Comparison of ENCODE assay signal across 8 cellular contexts in genomic region chr6:159691133-159691962, GRCh38. TPM values are rescaled to one million over a fixed set of nuclear protein-coding genes. Genes with fewer than 3 reads are reported as not detected.
DNase-seq lines count a peak whose midpoint lies in the region; ATAC-seq and TF ChIP-seq lines count a peak whose summit lies in the region.

No MANE protein-coding gene starts in this region.

- no peak for TF ChIP-seq POLR2A in suprapubic skin (IDR thresholded peaks at IDR 0.05)

- CTCF ChIA-PET in Panc1 (lab: Charles Lee), result no interaction called here

- H3K4me1 ChIP-seq in Panc1 (ENCODE audit: control insufficient read depth, insufficient read depth, low read length), result peaks cover 21% of the 10 kb centered on the region
- H3K4me1 ChIP-seq in liver (ENCODE audit: control insufficient read depth in 4 of 4, insufficient read depth in 4 of 4, low read length in 3 of 4), result peaks cover 0 to 16% (median 9%) of the 10 kb centered on the region in 4 donors
- H3K4me1 ChIP-seq in suprapubic skin, result peaks cover 55% of the 10 kb centered on the region

- H3K36me3 ChIP-seq in Panc1 (ENCODE audit: control insufficient read depth, insufficient read depth, low read length) (peaks cover 3% of the 10 kb centered on the region; the same call in 1 of the 2 replicates), liver (ENCODE audit: control insufficient read depth in 4 of 4, insufficient read depth in 3 of 4, low read depth in 1 of 4, low read length in 3 of 4) (peaks cover 6 to 27% (median 23%) of the 10 kb centered on the region in 4 donors), suprapubic skin (peaks cover 20% of the 10 kb centered on the region)

- POLR2A ChIA-PET in Panc1 (lab: Charles Lee), result interaction anchor here (0.6 kb wide), 1 partner anchor 29 kb away, joined by 16 read pairs; no protein-coding TSS in a partner anchor

- no peak for TF ChIP-seq EP300 in suprapubic skin (IDR thresholded peaks at IDR 0.05)

- ATAC-seq in Panc1 (no peak), HG02938 (IDR thresholded peaks at IDR 0.05; ENCODE audit: unreplicated experiment) (no peak)

- H3K27ac ChIP-seq in HL-60 (replicated peaks) (peak overlapping the region; percentile 0; the same call in 1 of the 2 replicates), Panc1 (ENCODE audit: low read length) (peak overlapping the region; percentile 84), liver (ENCODE audit: low read depth in 1 of 2, low read length in 2 of 2) (peak overlapping the region; percentile 91 to 100), suprapubic skin (peak overlapping the region; percentile 97)

- H3K4me3 ChIP-seq in HL-60 (replicated peaks; ENCODE audit: insufficient read depth, low read length) (peak overlapping the region; percentile 80), Panc1 (ENCODE audit: low read depth in 2 of 2, low read length in 2 of 2) (peak overlapping the region; percentile 69 to 72), liver (ENCODE audit: low read depth in 1 of 3, low read length in 3 of 3) (peak overlapping the region; percentile 74 to 98 (median 76)), suprapubic skin (peak overlapping the region; percentile 97)

- DNase-seq in DMS 273 (lab: John Stamatoyannopoulos, UW; ENCODE audit: unreplicated experiment), result peak; percentile 72
- DNase-seq in DMS 273 treated with DMSO at 0.1 percent for 48 hours (lab: John Stamatoyannopoulos, UW), result no peak
- DNase-seq in HL-60 (ENCODE audit: low read depth in 1 of 2, low spot score in 1 of 2), result peak; percentile 71 to 82
- DNase-seq in Panc1 (ENCODE audit: low read depth, low spot score), result peak; percentile 64
- peak; percentile 55 for DNase-seq in cerebellum (ENCODE audit: low spot score)
- no peak for DNase-seq in suprapubic skin (ENCODE audit: low spot score in 2 of 2)

- WGBS in liver, result 4% methylated on average over 11 of the region's 11 CpGs
- whole genome bisulfite sequencing in suprapubic skin, result 5% methylated on average over 11 of the region's 11 CpGs

- H3K27me3 ChIP-seq in HL-60 (ENCODE audit: insufficient read depth, poor library complexity, severe bottlenecking), result no peaks in the 10 kb centered on the region
- no peaks in the 10 kb centered on the region for H3K27me3 ChIP-seq in Panc1 (ENCODE audit: control insufficient read depth, insufficient read depth, low read length)
- H3K27me3 ChIP-seq in liver (ENCODE audit: control insufficient read depth in 4 of 4, insufficient read depth in 4 of 4, low read length in 3 of 4), result no peaks in the 10 kb centered on the region
- H3K27me3 ChIP-seq in suprapubic skin, result no peaks in the 10 kb centered on the region

- H3K9me3 ChIP-seq in Panc1 (ENCODE audit: control insufficient read depth, insufficient read depth, low read depth, low read length) (no peaks in the 10 kb centered on the region), liver (ENCODE audit: control insufficient read depth in 4 of 4, low read length in 3 of 4) (no peaks in the 10 kb centered on the region), suprapubic skin (no peaks in the 10 kb centered on the region)

- intact Hi-C loops in Panc1 (cut with micrococcal nuclease; ENCODE audit: unreplicated experiment), result loop anchor here (5.0 kb wide), 2 partner anchors 36 to 96 kb away; partner anchors contain the start of genes TCP1 and WTAP

- H3K9ac ChIP-seq in liver (ENCODE audit: low read depth in 1 of 2, low read length in 2 of 2), result peak overlapping the region; percentile 67 to 99

- TF ChIP-seq RAD21 in liver (IDR thresholded peaks at IDR 0.05), result peak; percentile 88 to 94

- TF ChIP-seq CTCF in HL-60 (IDR thresholded peaks at IDR 0.05; ENCODE audit: insufficient read depth, low read length), result peak; percentile 52
- TF ChIP-seq CTCF in Panc1 (IDR thresholded peaks at IDR 0.05), result peak; percentile 77; the same call in 1 of the 2 replicates
- peak; percentile 98 for TF ChIP-seq CTCF in liver (IDR thresholded peaks at IDR 0.05; ENCODE audit: low read depth, low read length, missing input control)
- TF ChIP-seq CTCF in suprapubic skin (IDR thresholded peaks at IDR 0.05), result peak; percentile 73 to 97

- in situ Hi-C loops in Panc1 (cut with HindIII; ENCODE audit: low pct_unique_long_range_greater_than_20kb, low sequenced_read_pairs), result no loop called here

- TSS peak; percentile 74 for BruUV-seq in Panc1 (replicated peaks; lab: Mats Ljungman, UMichigan)

TF ChIP-seq in liver, 16 proteins besides CTCF, POLR2A, EP300 and RAD21:
- TF ChIP-seq ZBTB33 (IDR thresholded peaks at IDR 0.05) (peak; percentile 79), JUND (IDR thresholded peaks at IDR 0.05) (peak; percentile 66 to 89), MAX (IDR thresholded peaks at IDR 0.05) (peak; percentile 96), HNF4A (conservative IDR thresholded peaks at IDR 0.05) (peak; percentile 55 to 73), RXRA (IDR thresholded peaks at IDR 0.05) (peak; percentile 68 to 77), GABPA (IDR thresholded peaks at IDR 0.05 in 1 of 2, conservative IDR thresholded peaks at IDR 0.05 in 1 of 2) (peak; percentile 50 to 80), TAF1 (conservative IDR thresholded peaks at IDR 0.05) (peak; percentile 54), FOXA1 (IDR thresholded peaks at IDR 0.05) (peak; percentile 64), NR2F2 (IDR thresholded peaks at IDR 0.05) (no peak), FOXA2 (IDR thresholded peaks at IDR 0.05) (peak; percentile 66), ATF3 (IDR thresholded peaks at IDR 0.05) (peak; percentile 75), YY1 (IDR thresholded peaks at IDR 0.05) (peak; percentile 62), SP1 (IDR thresholded peaks at IDR 0.05) (peak; percentile 79), HNF4G (IDR thresholded peaks at IDR 0.05) (no peak), EGR1 (IDR thresholded peaks at IDR 0.05; ENCODE audit: low read depth in 2 of 2) (peak; percentile 89 to 94), REST (IDR thresholded peaks at IDR 0.05) (peak; percentile 70)

RNA-seq across cellular contexts. Expression of gene SOD2, which starts 1.7 kb away (rescaled TPM):
- 180 TPM for total RNA-seq in Panc1 (2021; ENCODE audit: unreplicated experiment)
- polyA plus RNA-seq in Panc1 (2012; ENCODE audit: insufficient read length), result 137 TPM
- 45.4 TPM for total RNA-seq in cerebellum
- total RNA-seq in liver, result 100 to 1,000 TPM; 292 to 952 TPM
- polyA plus RNA-seq in liver, result 100 to 1,000 TPM; 143 to 722 TPM
- total RNA-seq in suprapubic skin, result 100 to 1,000 TPM; 159 to 173 (median 167) TPM

RNA-seq across cellular contexts. Expression of gene WTAP, which starts 36.0 kb away (rescaled TPM):
- total RNA-seq in Panc1 (2021; ENCODE audit: unreplicated experiment) (112 TPM), cerebellum (109 TPM), liver (10 to 100 TPM; 34.9 to 43.8 TPM), suprapubic skin (100 to 1,000 TPM in 1 of 4 donors, 10 to 100 TPM in 3; 68.7 to 103 (median 85.3) TPM)
- 51.1 TPM for polyA plus RNA-seq in Panc1 (2012; ENCODE audit: insufficient read length)
- 10 to 100 TPM; 21.0 to 38.0 TPM for polyA plus RNA-seq in liver

Comparison
In these comparisons a context has a peak if more than half of its experiments do, and no peak if none do; other contexts are left out.
1. DNase-seq: peak in DMS 273 (single experiment), HL-60 (2 of 2), Panc1 (single experiment) and cerebellum (single experiment); none in DMS 273 treated with DMSO at 0.1 percent for 48 hours (single experiment) and suprapubic skin (0 of 2).
2. H3K27ac ChIP-seq: peak in every context shown above with its lines; median percentile 97 in suprapubic skin; 96 in liver; 84 in Panc1; 0 in HL-60.
3. Peak in every context shown above with its lines, with median percentiles within 50 percentile points of each other: H3K4me3 ChIP-seq and CTCF ChIP-seq.